In the genomic region with DNA sequence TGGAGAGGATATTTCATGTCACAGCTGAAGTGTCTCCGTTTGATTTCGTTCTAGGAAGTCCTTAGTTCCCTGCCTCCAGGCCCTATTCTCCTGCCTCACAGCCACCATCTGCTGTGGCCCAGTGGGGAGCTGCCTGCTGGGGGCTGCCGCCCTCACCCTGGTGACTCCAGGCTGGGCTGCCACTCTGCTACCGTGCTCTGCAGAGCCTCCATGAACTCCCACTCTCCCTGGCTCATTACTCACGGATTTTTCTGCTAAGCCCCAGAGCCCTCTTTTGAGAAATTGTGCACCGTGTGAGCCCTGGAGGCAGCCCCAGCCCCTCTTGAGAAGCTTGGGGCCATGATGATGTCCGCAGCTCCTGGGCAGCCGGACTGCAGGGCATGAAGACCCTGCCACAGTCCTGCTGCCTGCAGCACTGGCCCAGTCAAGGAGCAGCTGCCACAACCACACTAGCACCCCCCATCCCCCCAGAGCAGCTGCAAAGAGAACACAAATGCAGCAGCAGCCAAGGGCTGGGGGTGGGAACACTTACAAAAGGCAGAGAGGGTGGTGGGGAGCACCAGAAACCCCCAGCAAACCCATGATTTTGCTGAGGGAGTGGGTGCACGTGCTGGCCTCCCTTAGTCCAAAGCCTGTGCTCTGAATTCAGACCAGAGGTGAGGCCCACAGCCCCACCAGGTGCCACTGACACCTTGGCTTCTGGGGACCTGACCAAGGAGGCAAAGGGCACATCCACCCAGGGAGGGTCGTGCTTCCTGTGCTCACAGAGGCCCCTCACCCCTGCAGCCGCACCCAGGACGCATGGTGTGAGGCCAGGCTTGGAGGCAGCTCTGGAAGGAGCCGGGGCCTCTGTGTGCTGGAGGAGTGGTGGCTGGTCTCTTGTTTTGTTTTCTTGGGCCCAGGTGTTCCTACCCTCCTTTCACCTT, we compare ENCODE assay signal across 1 cellular context.
TF ChIP-seq lines count a peak whose summit lies in the region.

No MANE protein-coding gene starts in this region.

TF ChIP-seq in H1, 55 proteins besides CTCF, POLR2A, EP300 and RAD21:
- TF ChIP-seq SIRT6 (IDR thresholded peaks at IDR 0.05; ENCODE audit: low read length) (no peak), SP4 (IDR thresholded peaks at IDR 0.05; ENCODE audit: low read length) (no peak), TCF12 (IDR thresholded peaks at IDR 0.05; ENCODE audit: low read depth, low read length) (no peak), EGR1 (IDR thresholded peaks at IDR 0.05; ENCODE audit: borderline replicate concordance, low read depth, low read length) (no peak), CEBPB (IDR thresholded peaks at IDR 0.05; ENCODE audit: low read depth, low read length) (no peak), SP1 (IDR thresholded peaks at IDR 0.05; ENCODE audit: low read depth, low read length) (no peak), TAF7 (optimal IDR thresholded peaks at IDR 0.05; ENCODE audit: borderline replicate concordance, low read depth, low read length) (no peak), BACH1 (IDR thresholded peaks at IDR 0.05; ENCODE audit: low read length) (no peak), RNF2 (IDR thresholded peaks at IDR 0.05; ENCODE audit: borderline replicate concordance, low read depth, low read length, missing control alignments, poor library complexity, severe bottlenecking) (no peak), RFX5 (IDR thresholded peaks at IDR 0.05; ENCODE audit: borderline replicate concordance, low read depth, low read length) (no peak), NRF1 (IDR thresholded peaks at IDR 0.05; ENCODE audit: low read depth, low read length) (no peak), TAF1 (IDR thresholded peaks at IDR 0.05; ENCODE audit: low read depth, low read length) (no peak), YY1 (IDR thresholded peaks at IDR 0.05; ENCODE audit: low read depth, low read length) (no peak), CREB1 (IDR thresholded peaks at IDR 0.05) (no peak), CBX8 (IDR thresholded peaks at IDR 0.05; ENCODE audit: borderline replicate concordance, low read depth, low read length) (no peak), NANOG (IDR thresholded peaks at IDR 0.05; ENCODE audit: insufficient read depth, low read depth, low read length, poor library complexity, severe bottlenecking) (no peak), PHF8 (conservative IDR thresholded peaks at IDR 0.05; ENCODE audit: low read depth, low read length) (no peak)
